In the genomic region with DNA sequence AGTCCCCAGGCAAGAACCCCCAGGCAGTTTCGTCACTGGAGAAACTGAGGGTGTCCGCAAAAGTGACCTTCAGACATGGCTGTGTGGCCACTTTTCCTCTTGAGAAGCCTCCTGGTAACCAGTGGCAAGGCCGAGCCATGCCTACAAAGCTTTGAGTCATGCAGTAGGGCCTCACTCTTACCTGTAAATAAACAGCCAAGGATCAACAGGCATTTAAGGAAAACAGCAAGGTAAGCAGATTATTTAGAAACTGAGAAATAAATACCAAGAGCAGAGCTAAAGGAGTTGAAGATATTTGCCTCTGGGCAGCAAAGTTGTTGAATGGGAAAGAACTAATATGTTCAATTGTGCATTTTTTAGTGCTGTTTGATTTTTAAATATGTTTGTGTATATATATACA, we compare ENCODE assay signal across 17 cellular contexts.
DNase-seq lines count a peak whose midpoint lies in the region; ATAC-seq, FAIRE-seq and TF ChIP-seq lines count a peak whose summit lies in the region.
"Had no signal": no experiment of that assay in that cellular context is flagged by ENCODE, and none has a peak within 500 bp of the region (broad histone marks: within the 10 kb centered on the region; RNA-seq: fewer than 3 reads in every experiment).

No MANE protein-coding gene starts in this region.

- H3K9me3 ChIP-seq in HepG2 (ENCODE audit: low read length) (no peaks in the 10 kb centered on the region), right lobe of liver (no peaks in the 10 kb centered on the region), H1 (ENCODE audit: insufficient read depth in 2 of 2, low read depth in 1 of 2, low read length in 1 of 2) (no peaks in the 10 kb centered on the region), PC-9 (ENCODE audit: insufficient read depth, low read depth) (no peaks in the 10 kb centered on the region), aorta (ENCODE audit: control insufficient read depth, low read length) (no peaks in the 10 kb centered on the region)

- H2BK20ac ChIP-seq in H1 (ENCODE audit: low read length), result no peak overlapping the region

- H4K91ac ChIP-seq in H1 (replicated peaks; ENCODE audit: insufficient read length, low read length), result no peak overlapping the region

- H2AFZ ChIP-seq in HepG2 (ENCODE audit: low read length), result no peak overlapping the region
- H2AFZ ChIP-seq in H1 (ENCODE audit: low read length), result no peak overlapping the region
- no peak overlapping the region for H2AFZ ChIP-seq in PC-9

- peaks cover 20% of the 10 kb centered on the region for H3K27me3 Mint-ChIP-seq in progenitor cell of endocrine pancreas
- H3K27me3 Mint-ChIP-seq: B cell had no signal

- H3K4ac ChIP-seq in H1 (replicated peaks; ENCODE audit: insufficient read length, low read depth, low read length), result no peak overlapping the region

- 22% methylated on average over 3 of the region's 3 CpGs for WGBS in HepG2 (ENCODE audit: low lambda C conversion rate)
- WGBS in right lobe of liver (ENCODE audit: insufficient coverage, low coverage, low lambda C conversion rate, missing lambda C conversion rate), result 91% methylated on average over 3 of the region's 3 CpGs
- 88% methylated on average over 3 of the region's 3 CpGs; no CpG with 5 or more reads in 1 of the 2 experiments for WGBS in H1 (ENCODE audit: extremely low coverage in 1 of 2, insufficient coverage in 1 of 2, insufficient read length in 1 of 2, insufficient replicate concordance in 2 of 2, low coverage in 1 of 2, low lambda C conversion rate in 2 of 2, missing lambda C conversion rate in 1 of 2), 2 experiments
- WGBS in aorta, 2 donors, result 97% methylated on average over 3 of the region's 3 CpGs

- no peaks in the 10 kb centered on the region for H3F3A ChIP-seq in PC-9 (ENCODE audit: insufficient read depth, low read depth)

- TF ChIP-seq RAD21 in HepG2 (CRISPR knock-in tag; IDR thresholded peaks at IDR 0.05) (no peak), H1 (IDR thresholded peaks at IDR 0.05 in 1 of 2, conservative IDR thresholded peaks at IDR 0.05 in 1 of 2; ENCODE audit: low read depth in 2 of 2, low read length in 2 of 2) (no peak)

- in situ Hi-C loops in HepG2 (cut with HindIII; ENCODE audit: extremely low pct_ligation_motif_present, low pct_unique_long_range_greater_than_20kb), result no loop called here

- TF ChIP-seq EP300 in HepG2 (IDR thresholded peaks at IDR 0.05; ENCODE audit: low read depth in 2 of 2, low read length in 2 of 2), result no peak
- TF ChIP-seq EP300 in HepG2 (CRISPR knock-in tag; IDR thresholded peaks at IDR 0.05; ENCODE audit: borderline replicate concordance), result no peak
- no peak for TF ChIP-seq EP300 in H1 (IDR thresholded peaks at IDR 0.05; ENCODE audit: borderline replicate concordance in 1 of 2, low read depth in 2 of 2, low read length in 2 of 2)

- no peak for DNase-seq in HepG2 (ENCODE audit: low spot score)
- DNase-seq in right lobe of liver, result no peak
- DNase-seq in H1 (ENCODE audit: low read depth in 1 of 2, low spot score in 2 of 2), result no peak
- DNase-seq in progenitor cell of endocrine pancreas (ENCODE audit: low spot score, unreplicated experiment), result no peak
- DNase-seq in PC-9, result no peak
- DNase-seq in aorta, result no peak
- no peak for DNase-seq in head of caudate nucleus
- DNase-seq: 8988T; Calu3; CD8-positive, alpha-beta T cell; DMS79 treated with DMSO at 0.1 percent for 48 hours; GF-D8; GOT3; H9 had no signal

- H3K9ac ChIP-seq in HepG2 (ENCODE audit: insufficient read depth, low read depth, low read length) (no peak overlapping the region), H1 (replicated peaks in 1 of 4; ENCODE audit: extremely low read depth in 1 of 4, low read depth in 3 of 4, low read length in 3 of 4) (no peak overlapping the region)
- H3K9ac ChIP-seq: BLaER1 treated with 17β-estradiol and CSF1 and Interleukin-3, amounts not matched to agents 10 nM and 100 nM had no signal

- BruUV-seq in HepG2 (replicated peaks; lab: Mats Ljungman, UMichigan) (no TSS peak), PC-9 (replicated peaks; lab: Mats Ljungman, UMichigan) (no TSS peak)

- CTCF ChIA-PET in HepG2 (lab: Yijun Ruan, JAX; ENCODE audit: low intra/inter-chr PET ratio, low total read pairs) (no interaction called here), H1 (lab: Charles Lee; ENCODE audit: partially characterized antibody) (no interaction called here), PC-9 (lab: Charles Lee) (no interaction called here)

- H3K27ac Mint-ChIP-seq in progenitor cell of endocrine pancreas, result peak overlapping the region; percentile 26
- H3K27ac Mint-ChIP-seq: B cell; CD8-positive, alpha-beta T cell; H9 had no signal

- H3K27me3 ChIP-seq in HepG2 (ENCODE audit: control insufficient read depth in 1 of 2, insufficient read depth in 2 of 2, low read length in 2 of 2) (peaks cover 0 to 8% of the 10 kb centered on the region in 2 experiments; a peak in 2 of 5 replicates), right lobe of liver (no peaks in the 10 kb centered on the region), H1 (replicated peaks in 1 of 4; ENCODE audit: control insufficient read depth in 3 of 4, extremely low read depth in 1 of 4, insufficient read depth in 3 of 4, low read length in 3 of 4) (no peaks in the 10 kb centered on the region), PC-9 (ENCODE audit: insufficient read depth, low read depth) (no peaks in the 10 kb centered on the region), aorta (ENCODE audit: control insufficient read depth in 1 of 2, insufficient read depth in 2 of 2, low read length in 1 of 2) (no peaks in the 10 kb centered on the region)
- H3K27me3 ChIP-seq: BLaER1 treated with 17β-estradiol and CSF1 and Interleukin-3, amounts not matched to agents 10 nM and 100 nM had no signal

- H3K9me2 ChIP-seq in PC-9 (ENCODE audit: insufficient read depth), result no peaks in the 10 kb centered on the region

- H3K27ac ChIP-seq in HepG2 (ENCODE audit: extremely low read length, insufficient read depth, low read length) (no peak overlapping the region), right lobe of liver (no peak overlapping the region), H1 (ENCODE audit: low read depth, low read length) (no peak overlapping the region), PC-9 (no peak overlapping the region), aorta (ENCODE audit: low read depth in 1 of 2, low read length in 2 of 2) (no peak overlapping the region)
- H3K27ac ChIP-seq: BLaER1 treated with 17β-estradiol and CSF1 and Interleukin-3, amounts not matched to agents 10 nM and 100 nM had no signal

- no peak overlapping the region for H2BK12ac ChIP-seq in H1 (ENCODE audit: low read depth, low read length)

- no peak overlapping the region for H3K4me3 Mint-ChIP-seq in progenitor cell of endocrine pancreas (ENCODE audit: low read depth)
- H3K4me3 Mint-ChIP-seq: B cell; CD8-positive, alpha-beta T cell; H9 had no signal

- peaks cover 25% of the 10 kb centered on the region for H3K4me1 Mint-ChIP-seq in progenitor cell of endocrine pancreas (ENCODE audit: low read depth)
- H3K4me1 Mint-ChIP-seq: B cell had no signal

- no peak overlapping the region for H3K14ac ChIP-seq in H1 (ENCODE audit: insufficient read length)

- TF ChIP-seq POLR2A in HepG2 (IDR thresholded peaks at IDR 0.05; ENCODE audit: insufficient read depth in 1 of 2, low read depth in 2 of 2, low read length in 2 of 2) (no peak), right lobe of liver (IDR thresholded peaks at IDR 0.05) (no peak), H1 (IDR thresholded peaks at IDR 0.05; ENCODE audit: control extremely low read depth in 1 of 2, low read depth in 2 of 2, low read length in 2 of 2) (no peak)

- no peaks in the 10 kb centered on the region for H3K4me1 ChIP-seq in HepG2 (ENCODE audit: insufficient read depth, low read length)
- no peaks in the 10 kb centered on the region for H3K4me1 ChIP-seq in right lobe of liver
- H3K4me1 ChIP-seq in H1 (replicated peaks in 1 of 4; ENCODE audit: control insufficient read depth in 3 of 4, insufficient read depth in 4 of 4, low read length in 3 of 4), result peaks cover 0 to 3% (median 0%) of the 10 kb centered on the region in 4 experiments; a peak in 1 of 7 replicates
- no peaks in the 10 kb centered on the region for H3K4me1 ChIP-seq in PC-9 (replicated peaks; ENCODE audit: insufficient read depth)
- H3K4me1 ChIP-seq in aorta (ENCODE audit: control insufficient read depth in 1 of 2, insufficient read depth in 2 of 2, low read length in 2 of 2), result no peaks in the 10 kb centered on the region
- H3K4me1 ChIP-seq: BLaER1 treated with 17β-estradiol and CSF1 and Interleukin-3, amounts not matched to agents 10 nM and 100 nM had no signal

- H3K79me2 ChIP-seq in HepG2 (ENCODE audit: insufficient read depth, low read length) (no peaks in the 10 kb centered on the region), H1 (ENCODE audit: control insufficient read depth in 1 of 2, insufficient read depth in 2 of 2, low read length in 2 of 2) (no peaks in the 10 kb centered on the region), PC-9 (ENCODE audit: low read depth) (no peaks in the 10 kb centered on the region)

- no peak overlapping the region for H3K23ac ChIP-seq in H1 (ENCODE audit: insufficient read length)

- H3K4me2 ChIP-seq in HepG2 (ENCODE audit: low read depth, low read length), result no peak overlapping the region
- H3K4me2 ChIP-seq in H1 (ENCODE audit: insufficient read depth in 1 of 2, low read depth in 2 of 2, low read length in 2 of 2), result no peak overlapping the region
- no peak overlapping the region for H3K4me2 ChIP-seq in PC-9
- H3K4me2 ChIP-seq: BLaER1 treated with 17β-estradiol and CSF1 and Interleukin-3, amounts not matched to agents 10 nM and 100 nM had no signal

- no peak overlapping the region for H2BK120ac ChIP-seq in H1 (replicated peaks; ENCODE audit: low read depth, low read length)

- FAIRE-seq in HepG2 (lab: Jason Lieb, UNC) (no peak), H1 (lab: Jason Lieb, UNC) (no peak)
- FAIRE-seq: HTR-8/SVneo had no signal

- no peaks in the 10 kb centered on the region for H3K36me3 ChIP-seq in HepG2 (replicated peaks in 1 of 2; ENCODE audit: control insufficient read depth in 1 of 2, insufficient read depth in 2 of 2, low read length in 2 of 2)
- no peaks in the 10 kb centered on the region for H3K36me3 ChIP-seq in right lobe of liver
- no peaks in the 10 kb centered on the region for H3K36me3 ChIP-seq in H1 (ENCODE audit: control insufficient read depth in 2 of 4, insufficient read depth in 4 of 4, low read length in 3 of 4)
- no peaks in the 10 kb centered on the region for H3K36me3 ChIP-seq in PC-9 (ENCODE audit: low read depth)
- H3K36me3 ChIP-seq in aorta (ENCODE audit: control insufficient read depth in 1 of 2, insufficient read depth in 2 of 2, low read length in 1 of 2), result no peaks in the 10 kb centered on the region
- H3K36me3 ChIP-seq: BLaER1 treated with 17β-estradiol and CSF1 and Interleukin-3, amounts not matched to agents 10 nM and 100 nM had no signal

- no peak overlapping the region for H3K18ac ChIP-seq in H1 (ENCODE audit: extremely low read depth, low read length)

- ATAC-seq in HepG2, result no peak
- ATAC-seq in right lobe of liver, result no peak
- ATAC-seq in aorta (ENCODE audit: low FRiP score), result no peak
- ATAC-seq: CD8-positive, alpha-beta T cell had no signal

- TF ChIP-seq CTCF in HepG2 (CRISPR knock-in tag; IDR thresholded peaks at IDR 0.05), result no peak
- TF ChIP-seq CTCF in right lobe of liver (IDR thresholded peaks at IDR 0.05), result no peak
- TF ChIP-seq CTCF in H1 (IDR thresholded peaks at IDR 0.05; ENCODE audit: control extremely low read depth in 1 of 3, insufficient read depth in 1 of 3, low read depth in 1 of 3, low read length in 3 of 3), result no peak
- no peak for TF ChIP-seq CTCF in progenitor cell of endocrine pancreas (IDR thresholded peaks at IDR 0.05; ENCODE audit: unreplicated experiment)
- TF ChIP-seq CTCF in PC-9 (conservative IDR thresholded peaks at IDR 0.05), result no peak

- H3K56ac ChIP-seq in H1 (replicated peaks; ENCODE audit: insufficient read length, low read depth, low read length), result no peak overlapping the region

- no peaks in the 10 kb centered on the region for H3K79me1 ChIP-seq in H1 (ENCODE audit: low read depth, low read length)

- H3K36me3 Mint-ChIP-seq in progenitor cell of endocrine pancreas (ENCODE audit: insufficient read depth), result peaks cover 2% of the 10 kb centered on the region
- H3K36me3 Mint-ChIP-seq: CD8-positive, alpha-beta T cell had no signal

- no peaks in the 10 kb centered on the region for H4K20me1 ChIP-seq in HepG2 (ENCODE audit: insufficient read depth, low read length)
- no peaks in the 10 kb centered on the region for H4K20me1 ChIP-seq in H1 (replicated peaks in 1 of 2; ENCODE audit: control insufficient read depth in 1 of 2, insufficient read depth in 2 of 2, low read length in 2 of 2)
- no peaks in the 10 kb centered on the region for H4K20me1 ChIP-seq in PC-9 (ENCODE audit: insufficient read depth)
- H4K20me1 ChIP-seq: BLaER1 treated with 17β-estradiol and CSF1 and Interleukin-3, amounts not matched to agents 10 nM and 100 nM had no signal

- no peak overlapping the region for H3K4me3 ChIP-seq in HepG2 (replicated peaks in 1 of 3; ENCODE audit: insufficient read depth in 1 of 3, low read depth in 2 of 3, low read length in 3 of 3)
- no peak overlapping the region for H3K4me3 ChIP-seq in right lobe of liver
- no peak overlapping the region for H3K4me3 ChIP-seq in H1 (ENCODE audit: extremely low read depth in 1 of 4, insufficient read depth in 2 of 4, low read depth in 3 of 4, low read length in 4 of 4)
- no peak overlapping the region for H3K4me3 ChIP-seq in PC-9
- H3K4me3 ChIP-seq in aorta (ENCODE audit: low read length in 2 of 2), result no peak overlapping the region
- H3K4me3 ChIP-seq: BLaER1 treated with 17β-estradiol and CSF1 and Interleukin-3, amounts not matched to agents 10 nM and 100 nM had no signal

- no peak overlapping the region for H2AK5ac ChIP-seq in H1 (ENCODE audit: low read depth, low read length)

- H2BK5ac ChIP-seq in H1 (ENCODE audit: low read depth, low read length), result no peak overlapping the region

- H4K5ac ChIP-seq in H1 (ENCODE audit: insufficient read length, low read depth, low read length), result no peak overlapping the region

- no peak overlapping the region for H4K8ac ChIP-seq in H1 (ENCODE audit: extremely low read depth, insufficient read depth, low read length)

- intact Hi-C loops in HepG2 (cut with micrococcal nuclease; ENCODE audit: unreplicated experiment) (no loop called here), right lobe of liver (cut with DNase I) (no loop called here), PC-9 (cut with micrococcal nuclease; ENCODE audit: unreplicated experiment) (loop anchor here (1.0 kb wide), 1 partner anchor 44 kb away; no protein-coding TSS in a partner anchor), aorta (cut with DNase I) (no loop called here), head of caudate nucleus (cut with DNase I) (no loop called here)

- POLR2A ChIA-PET in HepG2 (lab: Yijun Ruan, JAX) (no interaction called here), H1 (lab: Charles Lee; ENCODE audit: partially characterized antibody) (no interaction called here), PC-9 (lab: Charles Lee; ENCODE audit: unreplicated experiment) (no interaction called here)

- no peaks in the 10 kb centered on the region for H3K23me2 ChIP-seq in H1 (ENCODE audit: low read depth, low read length)

- H3K9me3 Mint-ChIP-seq in progenitor cell of endocrine pancreas (ENCODE audit: low read depth), result peaks cover 4% of the 10 kb centered on the region
- H3K9me3 Mint-ChIP-seq: CD8-positive, alpha-beta T cell; H9 had no signal

- no peak overlapping the region for H2BK15ac ChIP-seq in H1 (ENCODE audit: low read length)
